10 cellular contexts compared by ENCODE assay signal in the genomic region with DNA sequence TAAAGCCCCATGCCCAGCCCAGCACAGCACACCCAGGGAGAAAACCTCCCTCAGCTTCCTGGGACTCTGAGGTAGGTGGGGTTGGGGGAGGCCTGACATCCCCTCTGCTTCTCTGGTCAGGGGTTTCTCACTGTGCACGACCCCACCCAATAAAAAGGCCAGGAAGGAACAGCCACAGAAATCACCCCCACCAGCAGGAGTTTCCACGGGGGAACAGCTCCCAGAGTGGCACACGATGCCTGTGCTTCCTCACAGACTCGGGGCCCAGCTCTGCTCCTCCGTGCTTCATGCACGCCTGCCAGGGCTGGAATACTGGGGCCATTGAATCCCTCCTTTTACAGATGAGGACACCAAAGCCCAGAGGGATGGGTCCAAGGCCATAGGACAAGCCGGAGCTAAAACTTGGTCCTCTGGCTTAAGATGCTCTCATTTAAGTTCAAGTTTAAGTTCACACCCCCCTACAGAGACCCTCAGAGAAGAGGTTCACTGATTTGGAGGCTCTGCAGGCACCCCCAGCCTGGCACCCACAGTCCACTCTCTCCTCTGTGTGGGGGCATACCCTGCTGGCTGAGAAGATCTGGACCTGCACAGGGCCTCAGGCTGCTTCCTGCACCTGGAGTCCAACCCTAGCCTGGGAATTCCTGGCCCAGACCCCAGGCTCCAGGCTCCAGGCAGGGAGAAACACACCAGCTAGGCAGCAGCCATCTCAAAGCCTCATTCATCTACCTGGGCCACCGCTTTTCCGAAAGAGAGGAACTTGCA. TPM values are rescaled to one million over a fixed set of nuclear protein-coding genes. Genes with fewer than 3 reads are reported as not detected.
DNase-seq lines count a peak whose midpoint lies in the region; ATAC-seq and TF ChIP-seq lines count a peak whose summit lies in the region.
"Had no signal": no experiment of that assay in that cellular context is flagged by ENCODE, and none has a peak within 500 bp of the region (broad histone marks: within the 10 kb centered on the region; RNA-seq: fewer than 3 reads in every experiment).

No MANE protein-coding gene starts in this region.

- H3K9me3 ChIP-seq in CD4-positive, CD25-positive, alpha-beta regulatory T cell (ENCODE audit: control insufficient read depth in 2 of 2, low read length in 2 of 2) = no peaks in the 10 kb centered on the region
- H3K9me3 ChIP-seq in hepatocyte (ENCODE audit: low read depth) = no peaks in the 10 kb centered on the region
- H3K9me3 ChIP-seq: mucosa of descending colon had no signal

- H3K27me3 Mint-ChIP-seq in CD4-positive, CD25-positive, alpha-beta regulatory T cell = no peaks in the 10 kb centered on the region
- no peaks in the 10 kb centered on the region for H3K27me3 Mint-ChIP-seq in activated B cell treated with CpG ODN at 0.5 μM for 24 hours

- no peak overlapping the region for H3K4me2 ChIP-seq in hepatocyte

- no peak overlapping the region for H2AFZ ChIP-seq in hepatocyte

- no peak for DNase-seq in CD4-positive, CD25-positive, alpha-beta regulatory T cell
- DNase-seq in activated B cell treated with CpG ODN at 0.5 μM for 24 hours (no peak), left cardiac atrium (peak; percentile 15), NCI-H146 treated with DMSO at 0.1 percent for 48 hours (lab: John Stamatoyannopoulos, UW; ENCODE audit: unreplicated experiment) (no peak), hepatocyte (ENCODE audit: low spot score) (no peak), NCI-H446 treated with DMSO at 0.1 percent for 48 hours (lab: John Stamatoyannopoulos, UW) (no peak), EL (no peak)

- no peaks in the 10 kb centered on the region for H3K36me3 Mint-ChIP-seq in CD4-positive, CD25-positive, alpha-beta regulatory T cell
- H3K36me3 Mint-ChIP-seq in activated B cell treated with CpG ODN at 0.5 μM for 24 hours (ENCODE audit: low read depth) = peaks cover 24% of the 10 kb centered on the region

- peak overlapping the region; percentile 90 to 99 (median 98) for H3K27ac Mint-ChIP-seq in CD4-positive, CD25-positive, alpha-beta regulatory T cell
- peak overlapping the region; percentile 90 for H3K27ac Mint-ChIP-seq in activated B cell treated with CpG ODN at 0.5 μM for 24 hours

- peaks cover 10% of the 10 kb centered on the region for H4K20me1 ChIP-seq in hepatocyte (ENCODE audit: insufficient read depth, poor library complexity, severe bottlenecking)

- peak overlapping the region in 1 of 4 donors; percentile 81 for H3K4me3 Mint-ChIP-seq in CD4-positive, CD25-positive, alpha-beta regulatory T cell
- H3K4me3 Mint-ChIP-seq in activated B cell treated with CpG ODN at 0.5 μM for 24 hours = peak overlapping the region; percentile 51

- CTCF ChIA-PET in activated B cell treated with CpG ODN at 0.5 μM for 24 hours (lab: Charles Lee) = interaction anchor here (0.6 to 1.6 kb wide), 2 partner anchors 9 to 21 kb away, joined by 3 to 4 read pairs; no protein-coding TSS in a partner anchor

- H3K79me2 ChIP-seq in hepatocyte = no peaks in the 10 kb centered on the region

- no peaks in the 10 kb centered on the region for H3K9me3 Mint-ChIP-seq in CD4-positive, CD25-positive, alpha-beta regulatory T cell
- H3K9me3 Mint-ChIP-seq in activated B cell treated with CpG ODN at 0.5 μM for 24 hours = no peaks in the 10 kb centered on the region

- H3K27me3 ChIP-seq in CD4-positive, CD25-positive, alpha-beta regulatory T cell (ENCODE audit: control insufficient read depth, insufficient read depth, low read length) = no peaks in the 10 kb centered on the region
- no peaks in the 10 kb centered on the region for H3K27me3 ChIP-seq in hepatocyte

- peaks cover 0 to 51% (median 14%) of the 10 kb centered on the region in 4 donors for H3K4me1 Mint-ChIP-seq in CD4-positive, CD25-positive, alpha-beta regulatory T cell
- peaks cover 62% of the 10 kb centered on the region for H3K4me1 Mint-ChIP-seq in activated B cell treated with CpG ODN at 0.5 μM for 24 hours

- no peak for ATAC-seq in CD4-positive, CD25-positive, alpha-beta regulatory T cell (ENCODE audit: low read depth in 2 of 2)
- no peak for ATAC-seq in activated B cell treated with CpG ODN at 0.5 μM for 24 hours (ENCODE audit: low read depth)
- no peak for ATAC-seq in left cardiac atrium

- intact Hi-C loops in activated B cell treated with CpG ODN at 0.5 μM for 24 hours (cut with micrococcal nuclease) = loop anchor here (1.0 to 2.0 kb wide), 4 partner anchors 10 to 653 kb away; a partner anchor contains a TSS
- intact Hi-C loops in left cardiac atrium (cut with DNase I) = no loop called here

- POLR2A ChIA-PET in activated B cell treated with CpG ODN at 0.5 μM for 24 hours (lab: Charles Lee) = interaction anchor here (0.9 to 5.3 kb wide), 5 partner anchors 9 to 50 kb away, joined by 3 to 54 read pairs (median 6); a partner anchor contains a TSS

- H3K27ac ChIP-seq in CD4-positive, CD25-positive, alpha-beta regulatory T cell (ENCODE audit: insufficient read depth, low read length, poor library complexity, severe bottlenecking) = peak overlapping the region; percentile 84
- H3K27ac ChIP-seq in skin epidermis (peak overlapping the region in 19 of 21 experiments; percentile 28 to 80 (median 61)), hepatocyte (no peak overlapping the region)

- H3K9me2 ChIP-seq in hepatocyte (replicated peaks; ENCODE audit: insufficient read depth) = no peaks in the 10 kb centered on the region

- no peak overlapping the region for H3K4me3 ChIP-seq in CD4-positive, CD25-positive, alpha-beta regulatory T cell (ENCODE audit: low read depth, low read length)
- H3K4me3 ChIP-seq in skin epidermis (no peak overlapping the region), hepatocyte (no peak overlapping the region)
- H3K4me3 ChIP-seq: mucosa of descending colon had no signal

- TF ChIP-seq CTCF in activated B cell treated with CpG ODN at 0.5 μM for 24 hours (IDR thresholded peaks at IDR 0.05) = no peak
- no peak for TF ChIP-seq CTCF in hepatocyte (IDR thresholded peaks at IDR 0.05; ENCODE audit: poor library complexity)

- H3K4me1 ChIP-seq in CD4-positive, CD25-positive, alpha-beta regulatory T cell (ENCODE audit: control insufficient read depth, insufficient read depth, low read length, poor library complexity, severe bottlenecking) = peaks cover 26% of the 10 kb centered on the region
- H3K4me1 ChIP-seq in hepatocyte (ENCODE audit: insufficient read depth) = peaks cover 18% of the 10 kb centered on the region

- 84% methylated on average over 9 of the region's 9 CpGs for WGBS in hepatocyte (ENCODE audit: low lambda C conversion rate, missing lambda C conversion rate)

- H3K36me3 ChIP-seq in CD4-positive, CD25-positive, alpha-beta regulatory T cell (ENCODE audit: control insufficient read depth, insufficient read depth, low read length) = peaks cover 20% of the 10 kb centered on the region
- H3K36me3 ChIP-seq in hepatocyte (replicated peaks; ENCODE audit: insufficient read depth, low read depth) = no peaks in the 10 kb centered on the region

RNA-seq across cellular contexts. Expression of a gene that starts 14.3 kb away (rescaled TPM):
- total RNA-seq in CD4-positive, CD25-positive, alpha-beta regulatory T cell = 38.7 TPM
- 10 to 100 TPM; 39.8 to 47.3 (median 40.9) TPM for polyA plus RNA-seq in CD4-positive, CD25-positive, alpha-beta regulatory T cell
- total RNA-seq in activated B cell treated with CpG ODN at 0.5 μM for 24 hours = 30.5 and 34.4 TPM in 2 replicates
- 10 to 100 TPM; 27.9 to 55.0 TPM for total RNA-seq in left cardiac atrium
- total RNA-seq in hepatocyte = 20.5 and 22.2 TPM in 2 replicates
- 28.2 and 37.7 TPM in 2 replicates for polyA plus RNA-seq in hepatocyte

RNA-seq across cellular contexts. Expression of a gene that starts 38.3 kb away (rescaled TPM):
- total RNA-seq in CD4-positive, CD25-positive, alpha-beta regulatory T cell = not detected
- not detected for polyA plus RNA-seq in CD4-positive, CD25-positive, alpha-beta regulatory T cell
- total RNA-seq in activated B cell treated with CpG ODN at 0.5 μM for 24 hours = not detected in 2 replicates
- total RNA-seq in left cardiac atrium = under 1 TPM in 1 of 2 donors, not detected in 1; 0.38 TPM
- total RNA-seq in hepatocyte = not detected in 2 replicates
- not detected in 2 replicates for polyA plus RNA-seq in hepatocyte
- total RNA-seq: T-helper 1 cell treated with Interleukin-12 subunit alpha and Interleukin-12 subunit beta and Interleukin-4 antibody, amounts not matched to agents 30 ng/mL and 1 ng/mL, for 36 hours had no signal

RNA-seq across cellular contexts. Expression of a gene that starts 51.1 kb away (rescaled TPM):
- 28.2 TPM for total RNA-seq in CD4-positive, CD25-positive, alpha-beta regulatory T cell
- polyA plus RNA-seq in CD4-positive, CD25-positive, alpha-beta regulatory T cell = 10 to 100 TPM; 68.4 to 83.2 (median 72.4) TPM
- total RNA-seq in activated B cell treated with CpG ODN at 0.5 μM for 24 hours (22.3 and 24.9 TPM in 2 replicates), left cardiac atrium (10 to 100 TPM; 47.0 to 52.2 TPM), hepatocyte (97.7 and 110 TPM in 2 replicates)
- 123 and 125 TPM in 2 replicates for polyA plus RNA-seq in hepatocyte
